In the genomic region with DNA sequence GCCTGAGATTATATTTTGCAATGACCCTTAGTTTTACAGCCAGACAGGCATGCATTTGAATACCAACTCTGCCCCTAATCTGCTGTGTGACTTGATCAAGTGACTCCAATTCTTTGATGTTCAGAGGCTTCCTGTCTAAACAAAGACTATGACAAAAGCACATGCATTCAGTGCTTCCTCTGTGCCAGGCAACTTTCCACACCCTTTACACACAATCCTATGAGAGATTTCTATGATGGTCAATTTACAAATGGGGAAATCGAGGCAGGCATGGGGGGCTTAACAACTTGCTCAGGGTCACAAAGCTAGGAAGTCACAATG, we compare ENCODE assay signal across 1 cellular context.
A peak's percentile ranks its signal among the peaks of the same experiment; 100 is the strongest.
TF ChIP-seq lines count a peak whose summit lies in the region.

No MANE protein-coding gene starts in this region.

TF ChIP-seq in HepG2, 621 proteins besides CTCF, POLR2A, EP300 and RAD21:
- TF ChIP-seq BHLHE40 (IDR thresholded peaks at IDR 0.05; ENCODE audit: low read length) (0 out of 2 replicates have a peak, but pooled peaks have one; percentile 13), TOPORS (CRISPR knock-in tag; IDR thresholded peaks at IDR 0.05) (no peak), SOX13 (IDR thresholded peaks at IDR 0.05) (no peak), SOX13 (CRISPR knock-in tag; conservative IDR thresholded peaks at IDR 0.05 in 1 of 2, IDR thresholded peaks at IDR 0.05 in 1 of 2) (0 out of 4 replicates have a peak, but pooled peaks of 1 of the 2 experiments have one; percentile 12), HNRNPLL (IDR thresholded peaks at IDR 0.05; ENCODE audit: low read depth, low read length, poor library complexity, severe bottlenecking) (no peak), SAP130 (CRISPR knock-in tag; IDR thresholded peaks at IDR 0.05; ENCODE audit: low read depth) (peak; percentile 33; the same call in 1 of the 2 replicates), ZSCAN12 (CRISPR knock-in tag; IDR thresholded peaks at IDR 0.05) (no peak)
- TF ChIP-seq, protein P1, sequence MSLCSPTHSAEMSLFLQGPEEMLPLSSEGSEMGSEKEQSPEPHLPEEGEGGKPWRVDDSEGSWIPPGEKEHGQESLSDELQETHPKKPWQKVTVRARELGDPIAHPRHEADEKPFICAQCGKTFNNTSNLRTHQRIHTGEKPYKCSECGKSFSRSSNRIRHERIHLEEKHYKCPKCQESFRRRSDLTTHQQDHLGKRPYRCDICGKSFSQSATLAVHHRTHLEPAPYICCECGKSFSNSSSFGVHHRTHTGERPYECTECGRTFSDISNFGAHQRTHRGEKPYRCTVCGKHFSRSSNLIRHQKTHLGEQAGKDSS (CRISPR knock-in tag; IDR thresholded peaks at IDR 0.05; ENCODE audit: borderline replicate concordance, low read depth) = no peak
